8 cellular contexts compared by ENCODE assay signal in genomic region chr7:157690833-157691382, GRCh38.
DNase-seq lines count a peak whose midpoint lies in the region; ATAC-seq and TF ChIP-seq lines count a peak whose summit lies in the region.

No MANE protein-coding gene starts in this region.

- H3K9me3 Mint-ChIP-seq in MCF 10A (ENCODE audit: unreplicated experiment) (no peaks in the 10 kb centered on the region), T-cell (peaks cover 0 to 3% (median 0%) of the 10 kb centered on the region in 3 donors)

- TF ChIP-seq CTCF in breast epithelium (IDR thresholded peaks at IDR 0.05) (no peak), MCF 10A (IDR thresholded peaks at IDR 0.05; ENCODE audit: unreplicated experiment) (no peak)

- no peak overlapping the region for H3K23ac ChIP-seq in trophoblast cell (ENCODE audit: low read length)

- H3K79me2 ChIP-seq in trophoblast cell (ENCODE audit: control insufficient read depth, insufficient read depth, low read length, poor library complexity): no peaks in the 10 kb centered on the region

- no peak overlapping the region for H2AFZ ChIP-seq in trophoblast cell (ENCODE audit: insufficient read depth, low read length, poor library complexity)

- DNase-seq in breast epithelium (ENCODE audit: low spot score in 2 of 2) (no peak), MCF 10A (ENCODE audit: unreplicated experiment) (no peak), T-cell (no peak), glomerular endothelial cell (ENCODE audit: extremely low read depth, low read depth, low spot score) (peak; percentile 9), trophoblast cell (no peak), GM19238 (ENCODE audit: insufficient read length, low spot score) (no peak), GF-D8 (lab: John Stamatoyannopoulos, UW) (no peak)

- POLR2A ChIA-PET in MCF 10A (lab: Yijun Ruan, JAX) (no interaction called here), T-cell (lab: Charles Lee) (no interaction called here)

- peak overlapping the region; percentile 75 for H3K4me2 ChIP-seq in trophoblast cell (ENCODE audit: low read length)

- H3K4me3 ChIP-seq in breast epithelium: peak overlapping the region; percentile 20 to 66 (median 46)
- H3K4me3 ChIP-seq in trophoblast cell (ENCODE audit: low read depth, low read length): no peak overlapping the region

- H2AK5ac ChIP-seq in trophoblast cell (ENCODE audit: low read length): no peak overlapping the region

- H3K4me3 Mint-ChIP-seq in MCF 10A (ENCODE audit: unreplicated experiment) (no peak overlapping the region), T-cell (peak overlapping the region; percentile 50 to 59 (median 56))

- BruUV-seq in MCF 10A (replicated peaks; lab: Mats Ljungman, UMichigan): no TSS peak

- H3K9me3 ChIP-seq in breast epithelium (no peaks in the 10 kb centered on the region), trophoblast cell (ENCODE audit: insufficient read depth, low read depth, low read length) (peaks cover 6% of the 10 kb centered on the region)

- no peak overlapping the region for H3K18ac ChIP-seq in trophoblast cell (ENCODE audit: low read length)

- H2BK12ac ChIP-seq in trophoblast cell (ENCODE audit: low read length): no peak overlapping the region

- H4K91ac ChIP-seq in trophoblast cell (ENCODE audit: low read depth, low read length): no peak overlapping the region

- H3K36me3 ChIP-seq in breast epithelium: no peaks in the 10 kb centered on the region
- H3K36me3 ChIP-seq in trophoblast cell (ENCODE audit: control insufficient read depth in 1 of 2, insufficient read depth in 2 of 2, low read length in 2 of 2): no peaks in the 10 kb centered on the region

- ATAC-seq in T-cell (replicated peaks in 1 of 4) (peak; percentile 43 to 60 (median 52)), HG03280 (IDR thresholded peaks at IDR 0.05; ENCODE audit: unreplicated experiment) (no peak)

- peaks cover 0 to 77% of the 10 kb centered on the region in 2 donors for H3K27me3 ChIP-seq in breast epithelium
- H3K27me3 ChIP-seq in trophoblast cell (ENCODE audit: insufficient read depth, low read length): peaks cover 73% of the 10 kb centered on the region

- no peak overlapping the region for H2BK120ac ChIP-seq in trophoblast cell (ENCODE audit: insufficient read depth, low read length, poor library complexity)

- no peak overlapping the region for H4K8ac ChIP-seq in trophoblast cell (ENCODE audit: low read depth, low read length)

- H3K27me3 Mint-ChIP-seq in MCF 10A (ENCODE audit: insufficient read depth, unreplicated experiment): peaks cover 10% of the 10 kb centered on the region
- H3K27me3 Mint-ChIP-seq in T-cell: peaks cover 36 to 59% of the 10 kb centered on the region in 2 donors

- no peaks in the 10 kb centered on the region for H3K36me3 Mint-ChIP-seq in MCF 10A (ENCODE audit: insufficient read depth, unreplicated experiment)
- no peaks in the 10 kb centered on the region for H3K36me3 Mint-ChIP-seq in T-cell

- H3K14ac ChIP-seq in trophoblast cell (ENCODE audit: low read length): no peak overlapping the region

- no peaks in the 10 kb centered on the region for H3K4me1 Mint-ChIP-seq in MCF 10A (ENCODE audit: insufficient read depth, unreplicated experiment)
- peaks cover 21 to 40% (median 34%) of the 10 kb centered on the region in 3 donors for H3K4me1 Mint-ChIP-seq in T-cell

- H3K4me1 ChIP-seq in breast epithelium (peaks cover 0 to 4% of the 10 kb centered on the region in 2 donors), trophoblast cell (ENCODE audit: control insufficient read depth in 1 of 2, insufficient read depth in 2 of 2, low read length in 2 of 2) (peaks cover 0 to 4% of the 10 kb centered on the region in 2 experiments)

- no peak overlapping the region for H3K4ac ChIP-seq in trophoblast cell (ENCODE audit: low read depth, low read length)

- no CpG with 5 or more reads among the region's 60 CpGs for WGBS in trophoblast cell (ENCODE audit: extremely low coverage, insufficient coverage, insufficient read length)

- no peak for TF ChIP-seq POLR2A in breast epithelium (IDR thresholded peaks at IDR 0.05)

- H3K27ac ChIP-seq in breast epithelium: no peak overlapping the region
- H3K27ac ChIP-seq in trophoblast cell (ENCODE audit: low read depth, low read length): no peak overlapping the region

- no peaks in the 10 kb centered on the region for H3K79me1 ChIP-seq in trophoblast cell (ENCODE audit: low read length)

- H2BK5ac ChIP-seq in trophoblast cell (ENCODE audit: low read depth, low read length, poor library complexity): no peak overlapping the region

- CTCF ChIA-PET in MCF 10A (lab: Yijun Ruan, JAX) (no interaction called here), T-cell (lab: Charles Lee) (no interaction called here)

- intact Hi-C loops in breast epithelium (cut with DNase I; ENCODE audit: low total_unique reads) (no loop called here), MCF 10A (cut with micrococcal nuclease) (no loop called here)

- H3K9ac ChIP-seq in trophoblast cell (ENCODE audit: low read length): no peak overlapping the region

- no peak overlapping the region for H4K12ac ChIP-seq in trophoblast cell (ENCODE audit: low read depth, low read length)

- H3K27ac Mint-ChIP-seq in MCF 10A (ENCODE audit: low read depth, unreplicated experiment): no peak overlapping the region
- H3K27ac Mint-ChIP-seq in T-cell: no peak overlapping the region
